9 cellular contexts compared by ENCODE assay signal in the genomic region with DNA sequence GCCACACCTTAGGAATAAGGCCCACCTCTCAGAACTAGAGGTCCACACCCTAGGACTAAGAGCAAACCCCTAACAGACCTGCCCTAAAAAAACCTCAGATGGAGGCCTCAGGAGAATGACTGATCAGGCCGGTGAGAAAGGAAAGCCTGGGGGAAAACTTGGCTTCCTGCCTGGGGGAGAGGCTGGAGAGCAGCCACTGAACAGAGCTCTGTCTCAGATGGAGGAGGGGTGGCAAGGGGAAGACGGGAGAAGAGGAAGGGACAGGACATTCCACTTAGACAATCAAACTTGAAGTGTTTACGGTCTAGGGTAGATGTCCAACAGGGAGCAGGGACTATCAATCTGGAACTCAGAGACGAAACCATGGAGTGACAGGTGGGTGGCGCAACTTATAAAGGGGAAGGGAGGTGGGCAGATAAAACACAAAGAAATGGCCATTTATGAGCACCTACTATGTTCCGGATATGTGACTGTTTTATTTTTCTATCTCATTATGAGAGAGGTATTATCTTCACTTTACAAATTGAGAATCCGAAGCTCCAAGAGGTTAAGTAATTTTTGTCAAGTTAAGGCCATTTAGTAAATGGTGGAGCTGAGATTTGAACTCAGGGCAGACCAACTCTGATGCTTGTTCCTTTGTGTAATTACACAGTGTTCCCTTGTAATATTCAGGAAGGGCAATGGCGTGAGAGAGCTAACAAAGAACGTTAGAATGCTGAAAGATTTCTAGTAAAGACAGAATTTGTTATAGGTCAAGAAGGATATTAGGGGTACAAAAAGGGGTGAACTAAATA.
A peak's percentile ranks its signal among the peaks of the same experiment; 100 is the strongest.
DNase-seq lines count a peak whose midpoint lies in the region; ATAC-seq and TF ChIP-seq lines count a peak whose summit lies in the region.
"Had no signal": no experiment of that assay in that cellular context is flagged by ENCODE, and none has a peak within 500 bp of the region (broad histone marks: within the 10 kb centered on the region; RNA-seq: fewer than 3 reads in every experiment).

No MANE protein-coding gene starts in this region.

- H3K27ac ChIP-seq in IMR-90 (ENCODE audit: insufficient read depth, low read length) (no peak overlapping the region), breast epithelium (peak overlapping the region; percentile 22 to 78), suprapubic skin (peak overlapping the region; percentile 44)
- H3K27ac ChIP-seq: vagina had no signal

- peak overlapping the region; percentile 7 to 42; a peak in 2 of 4 replicates for H4K8ac ChIP-seq in IMR-90 (ENCODE audit: low read depth in 2 of 2, low read length in 2 of 2)

- no peak overlapping the region for H4K5ac ChIP-seq in IMR-90 (ENCODE audit: low read depth, low read length)

- H2BK15ac ChIP-seq in IMR-90 (ENCODE audit: low read depth, low read length), result no peak overlapping the region; the same call in 2 of the 3 replicates

- H3K79me1 ChIP-seq in IMR-90 (ENCODE audit: low read depth in 1 of 2, low read length in 2 of 2), result peaks cover 59 to 89% of the 10 kb centered on the region in 2 experiments

- POLR2A ChIA-PET in IMR-90 (lab: Charles Lee; ENCODE audit: unreplicated experiment), result interaction anchor here (0.7 kb wide), 1 partner anchor 49 kb away, joined by 3 read pairs; no protein-coding TSS in a partner anchor

- H3K4ac ChIP-seq in IMR-90 (ENCODE audit: low read depth, low read length), result peak overlapping the region; percentile 31; the same call in 1 of the 2 replicates

- no peaks in the 10 kb centered on the region for H3K27me3 ChIP-seq in IMR-90 (ENCODE audit: control insufficient read depth, insufficient read depth, low read length)
- H3K27me3 ChIP-seq in breast epithelium, result no peaks in the 10 kb centered on the region
- H3K27me3 ChIP-seq in suprapubic skin, result no peaks in the 10 kb centered on the region
- no peaks in the 10 kb centered on the region for H3K27me3 ChIP-seq in H7 (ENCODE audit: control insufficient read depth, insufficient read depth, low read length)
- H3K27me3 ChIP-seq: vagina had no signal

- peak; percentile 79 for ATAC-seq in IMR-90 (ENCODE audit: low read depth)

- H2BK120ac ChIP-seq in IMR-90 (ENCODE audit: low read depth, low read length), result 0 out of 2 replicates have a peak overlapping the region, but pooled peaks have one; percentile 20

- dilution Hi-C loops in IMR-90 (cut with HindIII; ENCODE audit: low sequenced_read_pairs, unreplicated experiment), result no loop called here

- H3K4me3 ChIP-seq in IMR-90 (ENCODE audit: insufficient read depth, low read depth, low read length) (no peak overlapping the region), breast epithelium (peak overlapping the region in 2 of 3 donors; percentile 16 to 41), suprapubic skin (peak overlapping the region; percentile 1), H7 (ENCODE audit: insufficient read depth, low read depth, low read length) (no peak overlapping the region)
- H3K4me3 ChIP-seq: vagina had no signal

- TF ChIP-seq RAD21 in IMR-90 (IDR thresholded peaks at IDR 0.05; ENCODE audit: low read length), result no peak

- peaks cover 15% of the 10 kb centered on the region for H3K4me1 ChIP-seq in IMR-90 (ENCODE audit: control insufficient read depth, insufficient read depth, low read length)
- H3K4me1 ChIP-seq in breast epithelium, result peaks cover 0 to 11% of the 10 kb centered on the region in 2 donors
- peaks cover 69% of the 10 kb centered on the region for H3K4me1 ChIP-seq in suprapubic skin

- peaks cover 11% of the 10 kb centered on the region; the same call in 1 of the 2 replicates for H4K20me1 ChIP-seq in IMR-90 (ENCODE audit: insufficient read depth, low read length)

- no peak overlapping the region for H3K9ac ChIP-seq in IMR-90 (ENCODE audit: low read depth, low read length)

- H3K36me3 ChIP-seq in IMR-90 (ENCODE audit: control insufficient read depth, insufficient read depth, low read length) (no peaks in the 10 kb centered on the region), breast epithelium (no peaks in the 10 kb centered on the region), suprapubic skin (no peaks in the 10 kb centered on the region), H7 (replicated peaks; ENCODE audit: control insufficient read depth, insufficient read depth, low read length) (no peaks in the 10 kb centered on the region)

- H3K18ac ChIP-seq in IMR-90 (ENCODE audit: low read depth, low read length), result no peak overlapping the region

- peak overlapping the region; percentile 39 for H3K4me2 ChIP-seq in IMR-90 (ENCODE audit: low read depth, low read length)

- H3K9me1 ChIP-seq in IMR-90 (ENCODE audit: insufficient read depth, low read length), result peaks cover 24% of the 10 kb centered on the region

- TF ChIP-seq POLR2A in IMR-90 (IDR thresholded peaks at IDR 0.05; ENCODE audit: low read depth, low read length) (no peak), breast epithelium (IDR thresholded peaks at IDR 0.05) (no peak), suprapubic skin (IDR thresholded peaks at IDR 0.05) (no peak)

- H3K23ac ChIP-seq in IMR-90 (ENCODE audit: low read depth, low read length), result peak overlapping the region; percentile 36; the same call in 1 of the 2 replicates

- no peak overlapping the region for H3K14ac ChIP-seq in IMR-90 (replicated peaks; ENCODE audit: low read depth, low read length)

- no peak overlapping the region; the same call in none of the 2 replicates for H2BK20ac ChIP-seq in IMR-90 (ENCODE audit: low read depth, low read length)

- H2BK5ac ChIP-seq in IMR-90 (ENCODE audit: low read depth, low read length, poor library complexity, severe bottlenecking), result no peak overlapping the region

- no peak for TF ChIP-seq CTCF in IMR-90 (conservative IDR thresholded peaks at IDR 0.05; ENCODE audit: low read depth, low read length)
- no peak for TF ChIP-seq CTCF in breast epithelium (IDR thresholded peaks at IDR 0.05)
- no peak for TF ChIP-seq CTCF in suprapubic skin (IDR thresholded peaks at IDR 0.05)
- no peak for TF ChIP-seq CTCF in GM20000 (IDR thresholded peaks at IDR 0.05; ENCODE audit: extremely low read depth, missing control alignments)

- H4K91ac ChIP-seq in IMR-90 (ENCODE audit: insufficient read depth, low read depth, low read length), result no peak overlapping the region

- H3K9me3 ChIP-seq in IMR-90 (ENCODE audit: control insufficient read depth, insufficient read depth, low read length), result no peaks in the 10 kb centered on the region
- no peaks in the 10 kb centered on the region for H3K9me3 ChIP-seq in breast epithelium
- no peaks in the 10 kb centered on the region for H3K9me3 ChIP-seq in suprapubic skin
- H3K9me3 ChIP-seq: vagina had no signal

- H2AFZ ChIP-seq in IMR-90 (replicated peaks; ENCODE audit: low read length, poor library complexity), result no peak overlapping the region

- in situ Hi-C loops in IMR-90 (cut with MboI; ENCODE audit: low sequenced_read_pairs), result no loop called here

- intact Hi-C loops in IMR-90 (cut with micrococcal nuclease), result no loop called here
- intact Hi-C loops in breast epithelium (cut with DNase I; ENCODE audit: low total_unique reads), result no loop called here

- TF ChIP-seq EP300 in suprapubic skin (IDR thresholded peaks at IDR 0.05), result no peak

- CTCF ChIA-PET in IMR-90 (lab: Yijun Ruan, JAX), result no interaction called here

- H2AK5ac ChIP-seq in IMR-90 (ENCODE audit: low read depth, low read length), result no peak overlapping the region

- 60% methylated on average over 1 of the region's 9 CpGs; no CpG with 5 or more reads in 1 of the 2 experiments for WGBS in IMR-90 (ENCODE audit: extremely low coverage in 2 of 2, insufficient read length in 1 of 2), 2 experiments
- WGBS in suprapubic skin, result 63% methylated on average over 9 of the region's 9 CpGs

- peak overlapping the region; percentile 18 for H2AK9ac ChIP-seq in IMR-90 (replicated peaks; ENCODE audit: low read depth, low read length, poor library complexity)

- no TSS peak for BruUV-seq in IMR-90 (replicated peaks; lab: Mats Ljungman, UMichigan)

- peak; percentile 66 for DNase-seq in IMR-90
- no peak for DNase-seq in breast epithelium (ENCODE audit: low spot score in 2 of 2)
- DNase-seq in kidney tubule cell (ENCODE audit: low spot score), result peak; percentile 83
- DNase-seq in suprapubic skin (ENCODE audit: low spot score in 2 of 2), result no peak
- no peak for DNase-seq in inferior parietal cortex (ENCODE audit: extremely low spot score)
- no peak for DNase-seq in H7
- DNase-seq in GM20000 (ENCODE audit: low spot score), result no peak
- DNase-seq: activated naive CD4-positive, alpha-beta T cell treated with anti-CD3 and anti-CD28 coated beads, Interleukin-2, amount 50 U/mL, for 16 hours had no signal

- H3K56ac ChIP-seq in IMR-90 (ENCODE audit: extremely low read depth, insufficient read depth, low read length), result no peak overlapping the region

TF ChIP-seq in IMR-90, 13 proteins besides CTCF, POLR2A, EP300 and RAD21:
- TF ChIP-seq MAZ (IDR thresholded peaks at IDR 0.05; ENCODE audit: borderline replicate concordance, low read depth, low read length) (no peak), CEBPB (IDR thresholded peaks at IDR 0.05; ENCODE audit: low read depth, low read length) (peak; percentile 17; the same call in 1 of the 2 replicates)

Comparison
In these comparisons a context has a peak if more than half of its experiments do, and no peak if none do; other contexts are left out.
1. DNase-seq: peak in IMR-90 (single experiment) and kidney tubule cell (single experiment); none in breast epithelium (0 of 2), suprapubic skin (0 of 2), inferior parietal cortex (single experiment), H7 (single experiment) and GM20000 (single experiment).
2. H3K4me3 ChIP-seq: peak in breast epithelium (2 of 3) and suprapubic skin (single experiment); none in IMR-90 (single experiment) and H7 (single experiment).